In genomic region chr17:51528116-51528515, GRCh38 we compare ENCODE assay signal across 26 cellular contexts.
"Had no signal": no experiment of that assay in that cellular context is flagged by ENCODE, and none has a peak within 500 bp of the region (broad histone marks: within the 10 kb centered on the region; RNA-seq: fewer than 3 reads in every experiment).

No MANE protein-coding gene starts in this region.

- H3K36me3 ChIP-seq: brain microvascular endothelial cell, WERI-Rb-1 had no signal

- H3K27ac ChIP-seq: brain microvascular endothelial cell, coronary artery, dorsolateral prefrontal cortex, WERI-Rb-1 had no signal

- H3K27me3 ChIP-seq: brain microvascular endothelial cell had no signal

- DNase-seq: activated B cell treated with CpG ODN at 0.5 μM for 24 hours; activated CD4-positive, alpha-beta T cell treated with anti-CD3 and anti-CD28 coated beads for 48 hours; activated CD4-positive, alpha-beta T cell treated with anti-CD3 and anti-CD28 coated beads, Interleukin-2, amount 50 U/mL, for 1 hour; activated CD4-positive, alpha-beta T cell treated with anti-CD3 and anti-CD28 coated beads, Interleukin-2, amount 50 U/mL, for 48 hours; activated CD8-positive, alpha-beta memory T cell treated with anti-CD3 and anti-CD28 coated beads for 24 hours; activated CD8-positive, alpha-beta T cell treated with anti-CD3 and anti-CD28 coated beads for 36 hours; activated effector memory CD4-positive, alpha-beta T cell treated with Interleukin-2 at 50 U/mL for 16 hours; activated gamma-delta T cell treated with Interleukin-2 at 50 U/mL for 16 hours; activated naive CD4-positive, alpha-beta T cell treated with anti-CD3 and anti-CD28 coated beads, Interleukin-2, amount 50 U/mL, for 16 hours; activated naive CD4-positive, alpha-beta T cell treated with Interleukin-2 at 50 U/mL for 16 hours; activated T-cell treated with anti-CD3 and anti-CD28 coated beads, Interleukin-2, amount 50 U/mL, for 4 hours; amniotic stem cell; anterior cingulate cortex; brain microvascular endothelial cell; effector memory CD4-positive, alpha-beta T cell; endodermal cell; foreskin fibroblast; head of caudate nucleus; T-cell; T-helper 9 cell; WERI-Rb-1 had no signal

- H3K4me3 ChIP-seq: coronary artery, dorsolateral prefrontal cortex had no signal

- ATAC-seq: activated CD4-positive, CD25-positive, alpha-beta regulatory T cell treated with anti-CD3 and anti-CD28 coated beads, Interleukin-2, amount 50 U/mL, for 24 hours; activated CD8-positive, alpha-beta T cell treated with anti-CD3 and anti-CD28 coated beads for 36 hours; activated T-cell treated with anti-CD3 and anti-CD28 coated beads, Interleukin-2, amount 50 U/mL, for 4 hours; activated T-helper 17 cell treated with anti-CD3 and anti-CD28 coated beads, Interleukin-2, amount 50 U/mL, for 72 hours; esophagus mucosa; T-cell had no signal
